23 cellular contexts compared by ENCODE assay signal in the genomic region with DNA sequence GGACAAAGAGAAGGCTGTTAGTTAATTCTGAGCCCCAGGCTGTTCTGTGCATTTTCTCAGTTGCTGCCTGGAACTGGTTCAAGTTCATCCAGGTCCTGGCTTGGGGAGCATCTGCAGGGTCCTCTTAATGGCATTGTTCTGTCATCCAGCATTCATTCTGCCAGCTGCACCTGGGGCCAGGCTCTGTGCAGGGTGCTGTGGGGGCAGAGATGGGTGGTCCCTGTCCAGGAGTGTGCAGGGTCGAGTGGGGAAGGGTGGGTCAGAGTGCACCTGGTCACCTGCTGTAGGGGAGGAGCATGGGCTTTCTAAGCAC. TPM values are rescaled to one million over a fixed set of nuclear protein-coding genes. Genes with fewer than 3 reads are reported as not detected.
DNase-seq lines count a peak whose midpoint lies in the region; ATAC-seq and TF ChIP-seq lines count a peak whose summit lies in the region.
"Had no signal": no experiment of that assay in that cellular context is flagged by ENCODE, and none has a peak within 500 bp of the region (broad histone marks: within the 10 kb centered on the region; RNA-seq: fewer than 3 reads in every experiment).

No MANE protein-coding gene starts in this region.

- H3K27ac ChIP-seq in RWPE1 = peak overlapping the region; percentile 15; the same call in 1 of the 2 replicates
- H3K27ac ChIP-seq: SK-N-MC had no signal

- intact Hi-C loops in posterior vena cava (cut with DNase I) = no loop called here

- no peaks in the 10 kb centered on the region for H3K27me3 ChIP-seq in BE2C

- H3K36me3 ChIP-seq in BE2C = no peaks in the 10 kb centered on the region

- no peak overlapping the region for H3K4me3 ChIP-seq in BE2C (ENCODE audit: low read depth, low read length)
- H3K4me3 ChIP-seq: GM23338, SK-N-MC had no signal

- ATAC-seq in GM18907 (IDR thresholded peaks at IDR 0.05; ENCODE audit: unreplicated experiment) = no peak
- ATAC-seq: GM23338 had no signal

- peaks cover 7% of the 10 kb centered on the region for H3K4me1 ChIP-seq in BE2C

- DNase-seq in NCI-H1694 treated with DMSO at 0.1 percent for 48 hours (lab: John Stamatoyannopoulos, UW) = peak; percentile 30
- no peak for DNase-seq in NCI-H1694 (lab: John Stamatoyannopoulos, UW)
- peak; percentile 52 for DNase-seq in BE2C
- DNase-seq in RWPE1 (ENCODE audit: low spot score) = no peak
- DNase-seq in posterior vena cava (ENCODE audit: low spot score) = peak; percentile 58
- DNase-seq in iPS-NIHi7 (ENCODE audit: extremely low spot score) = no peak
- DNase-seq: 8988T; ACHN; C1 segment of cervical spinal cord; CD4-positive, alpha-beta memory T cell; COR-L47; H9; Kasumi-1; NCI-H146; NCI-H2029 treated with DMSO at 0.1 percent for 48 hours; NCI-H446 treated with DMSO at 0.1 percent for 48 hours; NCI-H526; SIG-M5 had no signal

- CTCF ChIA-PET in RWPE1 (lab: Yijun Ruan, JAX) = no interaction called here

- POLR2A ChIA-PET in RWPE1 (lab: Yijun Ruan, JAX; ENCODE audit: low non-redundant PET) = no interaction called here

- H3K9me3 ChIP-seq in BE2C = no peaks in the 10 kb centered on the region

- TF ChIP-seq CTCF in BE2C (IDR thresholded peaks at IDR 0.05; ENCODE audit: low read depth, low read length) = no peak
- TF ChIP-seq CTCF in RWPE1 (conservative IDR thresholded peaks at IDR 0.05; ENCODE audit: low read depth) = no peak

RNA-seq across cellular contexts. Expression of a gene that starts 53.9 kb away (rescaled TPM):
- polyA plus RNA-seq in BE2C (2012; ENCODE audit: insufficient read depth, insufficient read length, low read depth) = 0.15 TPM
- 1 to 10 TPM; 1.8 to 3.3 TPM for total RNA-seq in posterior vena cava
- total RNA-seq: CD4-positive, alpha-beta memory T cell; HT-29; M059J had no signal
- polyA plus RNA-seq: CD4-positive, alpha-beta memory T cell had no signal

Comparison
In these comparisons a context has a peak if more than half of its experiments do, and no peak if none do; other contexts are left out.
1. DNase-seq: peak in NCI-H1694 treated with DMSO at 0.1 percent for 48 hours (single experiment), BE2C (single experiment) and posterior vena cava (single experiment); none in NCI-H1694 (single experiment), RWPE1 (single experiment) and iPS-NIHi7 (single experiment).